ENCODE assay signal across 15 cellular contexts in the genomic region with DNA sequence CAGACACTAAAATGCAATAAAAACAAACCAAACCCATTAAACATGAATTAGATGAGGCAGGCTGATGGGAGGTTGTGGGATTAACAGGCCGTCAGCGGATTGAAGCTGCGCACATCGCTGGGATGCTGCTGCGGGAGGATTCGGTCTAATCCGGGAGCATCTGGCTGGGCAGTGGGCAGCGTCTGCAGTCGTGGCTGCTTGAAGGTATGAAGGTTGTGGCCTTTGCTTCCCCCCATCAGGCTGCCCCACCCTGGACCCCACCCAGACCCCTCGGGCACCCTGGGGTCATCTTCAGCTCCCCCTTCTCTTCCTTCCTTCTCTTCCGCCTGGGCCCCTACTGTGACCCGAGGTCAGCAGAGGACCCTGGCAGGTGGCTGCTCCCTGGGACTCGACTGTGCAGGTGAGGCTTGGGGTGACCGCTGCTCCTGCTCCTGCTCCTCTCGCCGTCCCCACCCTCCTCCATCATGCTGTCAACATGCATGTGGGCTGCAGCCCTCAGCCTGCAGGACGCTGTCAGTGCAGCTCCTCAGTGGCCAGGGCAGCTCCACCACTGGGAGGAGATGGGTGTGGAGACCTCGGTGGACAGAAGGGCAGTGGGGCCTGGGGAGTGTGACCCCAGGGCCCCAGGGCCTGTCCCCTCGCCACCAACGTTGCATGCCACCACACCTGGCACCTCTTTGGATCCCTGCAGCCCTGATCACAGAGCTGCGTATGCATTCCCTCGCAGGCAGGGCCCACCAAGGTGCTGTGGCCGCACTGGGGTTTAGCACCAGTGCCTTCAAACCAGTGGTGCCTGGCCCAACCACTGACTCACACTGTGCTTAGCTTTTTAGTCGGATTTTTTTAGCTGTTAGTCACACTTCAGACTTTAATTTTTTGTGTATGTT.
DNase-seq lines count a peak whose midpoint lies in the region; ATAC-seq and TF ChIP-seq lines count a peak whose summit lies in the region.
"Had no signal": no experiment of that assay in that cellular context is flagged by ENCODE, and none has a peak within 500 bp of the region (broad histone marks: within the 10 kb centered on the region; RNA-seq: fewer than 3 reads in every experiment).

No MANE protein-coding gene starts in this region.

- no peak for TF ChIP-seq CTCF in fibroblast of mammary gland (conservative IDR thresholded peaks at IDR 0.05; ENCODE audit: control insufficient read depth, insufficient read depth, low read depth, low read length)

- intact Hi-C loops in sciatic nerve (cut with DNase I): no loop called here

- peak; percentile 80 for DNase-seq in EL
- peak; percentile 69 for DNase-seq in RPMI7951 (ENCODE audit: low read depth)
- peak; percentile 72 for DNase-seq in fibroblast of mammary gland (ENCODE audit: low read depth)
- peak; percentile 42 for DNase-seq in sciatic nerve (ENCODE audit: low spot score)
- no peak for DNase-seq in NCI-H2171 (lab: John Stamatoyannopoulos, UW)
- no peak for DNase-seq in ecto neural progenitor cell (ENCODE audit: low spot score)
- DNase-seq in stimulated activated CD4-positive, alpha-beta T cell treated with anti-CD3 and anti-CD28 coated beads, Interleukin-4, amount 100 ng/mL, for 1 hour: no peak
- DNase-seq: activated CD8-positive, alpha-beta memory T cell treated with anti-CD3 and anti-CD28 coated beads for 24 hours; CD4-positive, CD25-positive, alpha-beta regulatory T cell; naive B cell; NCI-H2029 treated with DMSO at 0.1 percent for 48 hours; SHP77; stimulated activated naive CD4-positive, alpha-beta T cell treated with Interleukin-2 at 50 U/mL for 16 hours had no signal

- no peak overlapping the region for H3K4me3 ChIP-seq in fibroblast of mammary gland (ENCODE audit: control insufficient read depth, low read depth, low read length)
- H3K4me3 ChIP-seq: cardiac muscle cell had no signal

- no peak for ATAC-seq in sciatic nerve
- no peak for ATAC-seq in HG02759 (IDR thresholded peaks at IDR 0.05; ENCODE audit: unreplicated experiment)

Comparison
In these comparisons a context has a peak if more than half of its experiments do, and no peak if none do; other contexts are left out.
1. DNase-seq: peak in EL (single experiment), RPMI7951 (single experiment), fibroblast of mammary gland (single experiment) and sciatic nerve (single experiment); none in NCI-H2171 (single experiment), ecto neural progenitor cell (single experiment) and stimulated activated CD4-positive, alpha-beta T cell treated with anti-CD3 and anti-CD28 coated beads, Interleukin-4, amount 100 ng/mL, for 1 hour (single experiment).